ENCODE assay signal across 21 cellular contexts in the genomic region with DNA sequence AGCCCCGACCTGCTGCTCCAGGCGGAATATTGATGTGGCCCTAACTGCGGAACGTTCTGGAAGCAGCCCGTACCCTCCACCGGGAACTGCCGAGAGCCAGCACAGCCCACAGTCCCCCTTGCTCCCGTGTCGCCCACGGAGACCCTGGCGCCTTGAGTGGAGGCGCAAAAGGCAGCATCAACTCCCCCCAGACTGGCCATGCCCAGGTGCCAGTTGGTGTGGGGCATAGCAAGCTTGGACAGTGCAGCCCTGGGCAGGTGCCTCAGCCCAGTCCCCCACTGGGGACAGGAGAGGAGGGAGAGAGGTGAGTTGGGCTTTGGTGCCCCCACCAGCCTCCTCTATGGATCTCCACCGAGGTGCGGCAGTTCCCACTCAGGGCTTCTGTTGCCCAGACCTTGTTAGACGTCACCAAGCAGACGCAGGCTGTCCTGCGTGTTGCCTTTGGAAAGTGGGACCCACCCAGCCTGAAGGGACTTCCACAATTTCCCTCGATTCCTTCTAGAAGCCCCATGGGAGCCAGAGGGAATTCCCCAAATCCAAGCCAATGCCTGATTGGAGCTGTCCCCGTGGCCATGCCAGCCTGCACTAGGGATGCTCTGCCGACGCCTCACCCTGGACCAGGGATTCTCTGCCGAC. TPM values are rescaled to one million over a fixed set of nuclear protein-coding genes. Genes with fewer than 3 reads are reported as not detected.
DNase-seq lines count a peak whose midpoint lies in the region; ATAC-seq, FAIRE-seq and TF ChIP-seq lines count a peak whose summit lies in the region.
"Had no signal": no experiment of that assay in that cellular context is flagged by ENCODE, and none has a peak within 500 bp of the region (broad histone marks: within the 10 kb centered on the region; RNA-seq: fewer than 3 reads in every experiment).

No MANE protein-coding gene starts in this region.

- H3K27ac ChIP-seq in BLaER1: peak overlapping the region; percentile 95
- H3K27ac ChIP-seq in endothelial cell of umbilical vein (ENCODE audit: insufficient read depth, low read depth, low read length): peak overlapping the region; percentile 83
- H3K27ac ChIP-seq in pancreas: no peak overlapping the region
- no peak overlapping the region for H3K27ac ChIP-seq in gastroesophageal sphincter
- H3K27ac ChIP-seq: HL-60, SK-N-MC had no signal

- BruUV-seq in endothelial cell of umbilical vein (replicated peaks; lab: Mats Ljungman, UMichigan): no TSS peak

- TF ChIP-seq CTCF in GM06990 (IDR thresholded peaks at IDR 0.05; ENCODE audit: insufficient read depth, low read length, poor library complexity, severe bottlenecking): no peak
- no peak for TF ChIP-seq CTCF in endothelial cell of umbilical vein (IDR thresholded peaks at IDR 0.05; ENCODE audit: extremely low read depth in 1 of 2, insufficient read depth in 1 of 2, low read depth in 1 of 2, low read length in 2 of 2)
- no peak for TF ChIP-seq CTCF in pancreas (IDR thresholded peaks at IDR 0.05)
- TF ChIP-seq CTCF in gastroesophageal sphincter (IDR thresholded peaks at IDR 0.05): no peak

- peaks cover 22% of the 10 kb centered on the region; the same call in 1 of the 2 replicates for H3K36me3 ChIP-seq in BLaER1
- H3K36me3 ChIP-seq in GM06990 (ENCODE audit: control insufficient read depth, insufficient read depth, low read length): no peaks in the 10 kb centered on the region
- H3K36me3 ChIP-seq in endothelial cell of umbilical vein (ENCODE audit: control insufficient read depth in 2 of 2, extremely low read depth in 1 of 2, insufficient read depth in 2 of 2, low read length in 2 of 2): no peaks in the 10 kb centered on the region
- no peaks in the 10 kb centered on the region for H3K36me3 ChIP-seq in pancreas
- peaks cover 0 to 8% of the 10 kb centered on the region in 2 donors for H3K36me3 ChIP-seq in gastroesophageal sphincter

- peak overlapping the region; percentile 91 for H3K4me2 ChIP-seq in BLaER1
- H3K4me2 ChIP-seq in endothelial cell of umbilical vein (ENCODE audit: insufficient read depth, low read length): no peak overlapping the region

- intact Hi-C loops in endothelial cell of umbilical vein (cut with micrococcal nuclease): no loop called here
- intact Hi-C loops in pancreas (cut with DNase I): no loop called here

- H3K4me3 ChIP-seq in BLaER1: no peak overlapping the region
- no peak overlapping the region for H3K4me3 ChIP-seq in GM06990 (replicated peaks; ENCODE audit: low read depth, low read length)
- H3K4me3 ChIP-seq in endothelial cell of umbilical vein (replicated peaks in 1 of 3; ENCODE audit: insufficient read depth in 1 of 3, low read depth in 1 of 3, low read length in 3 of 3): no peak overlapping the region
- H3K4me3 ChIP-seq in pancreas: no peak overlapping the region
- H3K4me3 ChIP-seq in gastroesophageal sphincter: no peak overlapping the region
- H3K4me3 ChIP-seq: SK-N-MC had no signal

- ATAC-seq in pancreas (no peak), gastroesophageal sphincter (no peak), GM18861 (IDR thresholded peaks at IDR 0.05; ENCODE audit: unreplicated experiment) (no peak)
- ATAC-seq: Panc1, Right ventricle myocardium inferior had no signal

- dilution Hi-C loops in endothelial cell of umbilical vein (cut with MboI; ENCODE audit: extremely low pct_ligation_motif_present, low sequenced_read_pairs): no loop called here

- H3K79me2 ChIP-seq in endothelial cell of umbilical vein (ENCODE audit: control insufficient read depth, insufficient read depth, low read length): no peaks in the 10 kb centered on the region

- CTCF ChIA-PET in endothelial cell of umbilical vein (lab: Charles Lee): interaction anchor here (1.3 to 3.2 kb wide), 3 partner anchors 17 to 35 kb away, joined by 4 to 33 read pairs (median 5); a partner anchor contains a TSS

- H3K9ac ChIP-seq in BLaER1: peak overlapping the region; percentile 79; the same call in 1 of the 2 replicates
- H3K9ac ChIP-seq in endothelial cell of umbilical vein (replicated peaks; ENCODE audit: extremely low read depth, insufficient read depth, low read length): no peak overlapping the region

- H3K4me1 ChIP-seq in BLaER1: peaks cover 54% of the 10 kb centered on the region
- peaks cover 18% of the 10 kb centered on the region for H3K4me1 ChIP-seq in endothelial cell of umbilical vein (ENCODE audit: control insufficient read depth, extremely low read depth, insufficient read depth, low read length)
- H3K4me1 ChIP-seq in pancreas: peaks cover 0 to 2% (median 0%) of the 10 kb centered on the region in 3 donors
- H3K4me1 ChIP-seq in gastroesophageal sphincter: peaks cover 0 to 22% (median 3%) of the 10 kb centered on the region in 3 donors

- H4K20me1 ChIP-seq in BLaER1: no peaks in the 10 kb centered on the region
- no peaks in the 10 kb centered on the region for H4K20me1 ChIP-seq in endothelial cell of umbilical vein (replicated peaks; ENCODE audit: control insufficient read depth, extremely low read depth, insufficient read depth, low read length)

- H3K9me1 ChIP-seq in endothelial cell of umbilical vein (replicated peaks; ENCODE audit: control insufficient read depth, extremely low read depth, insufficient read depth, low read length): no peaks in the 10 kb centered on the region

- POLR2A ChIA-PET in endothelial cell of umbilical vein (lab: Charles Lee): no interaction called here

- no peak for TF ChIP-seq EP300 in gastroesophageal sphincter (IDR thresholded peaks at IDR 0.05)

- no peaks in the 10 kb centered on the region for H3K27me3 ChIP-seq in BLaER1
- no peaks in the 10 kb centered on the region for H3K27me3 ChIP-seq in GM06990 (replicated peaks; ENCODE audit: control insufficient read depth, insufficient read depth, low read length)
- no peaks in the 10 kb centered on the region for H3K27me3 ChIP-seq in endothelial cell of umbilical vein (ENCODE audit: control insufficient read depth in 2 of 2, insufficient read depth in 2 of 2, low read length in 2 of 2)
- no peaks in the 10 kb centered on the region for H3K27me3 ChIP-seq in pancreas
- H3K27me3 ChIP-seq in gastroesophageal sphincter: peaks cover 13% of the 10 kb centered on the region

- FAIRE-seq in endothelial cell of umbilical vein (lab: Jason Lieb, UNC) (no peak), pancreas (lab: Jason Lieb, UNC) (no peak)
- FAIRE-seq: GM18507, HTR-8/SVneo had no signal

- H3K9me3 ChIP-seq in BLaER1 (peaks cover 26% of the 10 kb centered on the region), endothelial cell of umbilical vein (replicated peaks; ENCODE audit: control insufficient read depth, insufficient read depth, low read length) (no peaks in the 10 kb centered on the region), pancreas (no peaks in the 10 kb centered on the region), gastroesophageal sphincter (no peaks in the 10 kb centered on the region)

- no peak for TF ChIP-seq POLR2A in endothelial cell of umbilical vein (IDR thresholded peaks at IDR 0.05; ENCODE audit: low read depth, low read length)
- TF ChIP-seq POLR2A in gastroesophageal sphincter (IDR thresholded peaks at IDR 0.05): no peak

- no peak overlapping the region for H2AFZ ChIP-seq in endothelial cell of umbilical vein (ENCODE audit: low read depth, low read length)

- DNase-seq in GM06990 (ENCODE audit: extremely low read depth, insufficient read length) (peak; percentile 18), endothelial cell of umbilical vein (ENCODE audit: low read depth, low spot score) (no peak), retina (peak; percentile 8), pancreas (no peak), NCI-H128 (lab: John Stamatoyannopoulos, UW; ENCODE audit: unreplicated experiment) (no peak)
- DNase-seq: CD4-positive, alpha-beta T cell; H9; NCI-H1105; NCI-H1694 treated with DMSO at 0.1 percent for 48 hours; NCI-H226; NCI-H524 treated with DMSO at 0.1 percent for 48 hours had no signal

- WGBS in pancreas, 2 donors: 86 to 88% methylated on average over 22 of the region's 22 CpGs
- 84% methylated on average over 3 of the region's 22 CpGs; no CpG with 5 or more reads in 1 of the 2 donors for WGBS in gastroesophageal sphincter (ENCODE audit: low coverage in 1 of 2), 2 donors

TF ChIP-seq in endothelial cell of umbilical vein, 7 proteins besides CTCF, POLR2A, EP300 and RAD21:
- TF ChIP-seq JUN (IDR thresholded peaks at IDR 0.05; ENCODE audit: borderline replicate concordance, insufficient read depth, insufficient read length, low read depth): no peak
- TF ChIP-seq EZH2 (IDR thresholded peaks at IDR 0.05; ENCODE audit: borderline replicate concordance, low read depth, low read length, severe bottlenecking): no peak
- no peak for TF ChIP-seq FOS (IDR thresholded peaks at IDR 0.05; ENCODE audit: borderline replicate concordance, insufficient read depth, low read length)
- no peak for TF ChIP-seq GATA2 (IDR thresholded peaks at IDR 0.05; ENCODE audit: insufficient read depth, insufficient read length, low read depth, low read length)
- no peak for TF ChIP-seq MYC (IDR thresholded peaks at IDR 0.05; ENCODE audit: low read depth, low read length)
- TF ChIP-seq POLR2AphosphoS5 (IDR thresholded peaks at IDR 0.05; ENCODE audit: insufficient read depth, low read depth, low read length): no peak

RNA-seq across cellular contexts. Expression of a gene that starts 19.8 kb away (rescaled TPM):
- total RNA-seq in endothelial cell of umbilical vein (50.0 and 61.0 TPM in 2 replicates), pancreas (10 to 100 TPM in 4 of 6 donors, 1 to 10 TPM in 2; 7.5 to 23.4 (median 13.6) TPM), gastroesophageal sphincter (10 to 100 TPM in 1 of 4 donors, 1 to 10 TPM in 3; 3.8 to 11.3 (median 4.3) TPM)
- polyA plus RNA-seq in endothelial cell of umbilical vein (54.0 and 72.9 TPM in 2 replicates), pancreas (1 to 10 TPM; 1.3 to 2.7 TPM)
- 30.9 and 40.4 TPM in 2 replicates for polyA plus RNA-seq in endothelial cell of umbilical vein (2011; cell fraction: cytosol; rRNA removed)
- 53.9 and 60.9 TPM in 2 replicates for polyA plus RNA-seq in endothelial cell of umbilical vein (2011; cell fraction: nucleus; rRNA removed)
- polyA plus RNA-seq in endothelial cell of umbilical vein (2012): 19.3 and 25.5 TPM in 2 replicates
- 16.6 and 27.9 TPM in 2 replicates for polyA minus RNA-seq in endothelial cell of umbilical vein
- polyA minus RNA-seq in endothelial cell of umbilical vein (2011; cell fraction: cytosol; rRNA and poly(A)+ RNA removed): 5.5 TPM
- polyA minus RNA-seq in endothelial cell of umbilical vein (2011; cell fraction: nucleus; rRNA and poly(A)+ RNA removed): 54.7 and 119 TPM in 2 replicates
- polyA plus RNA-seq: IgD-negative memory B cell had no signal

RNA-seq across cellular contexts. Expression of a gene that starts 44.3 kb away (rescaled TPM):
- total RNA-seq in endothelial cell of umbilical vein (46.4 and 48.0 TPM in 2 replicates), pancreas (1 to 10 TPM; 2.5 to 6.8 (median 4.3) TPM), gastroesophageal sphincter (1 to 10 TPM; 4.7 to 7.4 (median 6.9) TPM)
- polyA plus RNA-seq in endothelial cell of umbilical vein (32.4 and 45.7 TPM in 2 replicates), pancreas (1 to 10 TPM; 1.4 to 3.0 TPM)
- 15.8 and 22.2 TPM in 2 replicates for polyA plus RNA-seq in endothelial cell of umbilical vein (2011; cell fraction: cytosol; rRNA removed)
- polyA plus RNA-seq in endothelial cell of umbilical vein (2011; cell fraction: nucleus; rRNA removed): 15.9 and 17.7 TPM in 2 replicates
- 15.2 and 25.2 TPM in 2 replicates for polyA plus RNA-seq in endothelial cell of umbilical vein (2012)
- polyA minus RNA-seq in endothelial cell of umbilical vein: 17.2 and 24.1 TPM in 2 replicates
- polyA minus RNA-seq in endothelial cell of umbilical vein (2011; cell fraction: cytosol; rRNA and poly(A)+ RNA removed): 22.7 TPM
- 10.6 and 19.4 TPM in 2 replicates for polyA minus RNA-seq in endothelial cell of umbilical vein (2011; cell fraction: nucleus; rRNA and poly(A)+ RNA removed)

Comparison
In these comparisons a context has a peak if more than half of its experiments do, and no peak if none do; other contexts are left out.
1. H3K27ac ChIP-seq: peak in BLaER1 (single experiment) and endothelial cell of umbilical vein (single experiment); none in pancreas (0 of 4) and gastroesophageal sphincter (0 of 4).
2. DNase-seq: peak in GM06990 (single experiment) and retina (single experiment); none in endothelial cell of umbilical vein (single experiment), pancreas (0 of 6) and NCI-H128 (single experiment).